Comparison of ENCODE assay signal across 1 cellular context in the genomic region with DNA sequence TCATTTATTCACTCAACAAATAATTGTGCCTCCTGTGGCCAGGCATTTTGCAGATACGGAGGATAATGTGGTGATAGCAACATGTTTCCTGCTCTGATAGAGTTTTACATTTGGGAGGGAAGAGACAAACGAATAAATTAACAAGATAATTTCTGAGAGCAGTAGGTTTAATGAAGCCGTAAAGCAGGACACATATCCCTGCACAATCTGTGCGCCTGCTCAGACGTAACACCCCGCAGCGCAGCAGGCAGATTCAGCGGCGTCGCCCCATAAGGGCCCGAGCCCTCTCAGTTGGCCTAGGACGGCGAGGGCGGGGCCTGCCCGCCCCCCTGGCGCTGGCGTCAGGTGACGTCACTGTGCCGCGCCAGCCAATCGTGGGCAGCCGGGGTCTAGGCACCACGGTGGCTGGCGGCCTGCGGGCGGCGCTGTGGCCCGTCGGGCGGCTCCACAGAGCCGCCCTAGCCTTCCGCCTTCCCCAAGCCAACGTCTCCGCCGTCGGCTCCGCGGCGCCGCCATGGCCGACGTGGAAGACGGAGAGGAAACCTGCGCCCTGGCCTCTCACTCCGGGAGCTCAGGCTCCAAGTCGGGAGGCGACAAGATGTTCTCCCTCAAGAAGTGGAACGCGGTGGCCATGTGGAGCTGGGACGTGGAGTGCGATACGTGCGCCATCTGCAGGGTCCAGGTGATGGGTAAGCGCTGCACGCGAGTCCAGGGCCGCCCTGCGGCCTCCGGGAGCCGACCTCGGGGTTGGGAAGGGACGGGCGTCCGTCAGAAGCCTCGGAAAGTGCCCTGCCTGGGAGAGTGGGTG.
TF ChIP-seq lines count a peak whose summit lies in the region.

A gene (plus strand): TSS at position 471 of the 808 bp plus-strand sequence. CDS start 44 bp downstream, at position 515.

TF ChIP-seq in HepG2, 621 proteins besides CTCF, POLR2A, EP300 and RAD21 (continued from another document and continues in another):
- TF ChIP-seq, protein P1, sequence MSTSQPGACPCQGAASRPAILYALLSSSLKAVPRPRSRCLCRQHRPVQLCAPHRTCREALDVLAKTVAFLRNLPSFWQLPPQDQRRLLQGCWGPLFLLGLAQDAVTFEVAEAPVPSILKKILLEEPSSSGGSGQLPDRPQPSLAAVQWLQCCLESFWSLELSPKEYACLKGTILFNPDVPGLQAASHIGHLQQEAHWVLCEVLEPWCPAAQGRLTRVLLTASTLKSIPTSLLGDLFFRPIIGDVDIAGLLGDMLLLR (CRISPR knock-in tag; IDR thresholded peaks at IDR 0.05): no peak
- TF ChIP-seq KLF13 (CRISPR knock-in tag; IDR thresholded peaks at IDR 0.05): no peak
- no peak for TF ChIP-seq HMG20B (CRISPR knock-in tag; conservative IDR thresholded peaks at IDR 0.05)
- no peak for TF ChIP-seq TRIM24 (CRISPR knock-in tag; IDR thresholded peaks at IDR 0.05)
- TF ChIP-seq, protein P2, sequence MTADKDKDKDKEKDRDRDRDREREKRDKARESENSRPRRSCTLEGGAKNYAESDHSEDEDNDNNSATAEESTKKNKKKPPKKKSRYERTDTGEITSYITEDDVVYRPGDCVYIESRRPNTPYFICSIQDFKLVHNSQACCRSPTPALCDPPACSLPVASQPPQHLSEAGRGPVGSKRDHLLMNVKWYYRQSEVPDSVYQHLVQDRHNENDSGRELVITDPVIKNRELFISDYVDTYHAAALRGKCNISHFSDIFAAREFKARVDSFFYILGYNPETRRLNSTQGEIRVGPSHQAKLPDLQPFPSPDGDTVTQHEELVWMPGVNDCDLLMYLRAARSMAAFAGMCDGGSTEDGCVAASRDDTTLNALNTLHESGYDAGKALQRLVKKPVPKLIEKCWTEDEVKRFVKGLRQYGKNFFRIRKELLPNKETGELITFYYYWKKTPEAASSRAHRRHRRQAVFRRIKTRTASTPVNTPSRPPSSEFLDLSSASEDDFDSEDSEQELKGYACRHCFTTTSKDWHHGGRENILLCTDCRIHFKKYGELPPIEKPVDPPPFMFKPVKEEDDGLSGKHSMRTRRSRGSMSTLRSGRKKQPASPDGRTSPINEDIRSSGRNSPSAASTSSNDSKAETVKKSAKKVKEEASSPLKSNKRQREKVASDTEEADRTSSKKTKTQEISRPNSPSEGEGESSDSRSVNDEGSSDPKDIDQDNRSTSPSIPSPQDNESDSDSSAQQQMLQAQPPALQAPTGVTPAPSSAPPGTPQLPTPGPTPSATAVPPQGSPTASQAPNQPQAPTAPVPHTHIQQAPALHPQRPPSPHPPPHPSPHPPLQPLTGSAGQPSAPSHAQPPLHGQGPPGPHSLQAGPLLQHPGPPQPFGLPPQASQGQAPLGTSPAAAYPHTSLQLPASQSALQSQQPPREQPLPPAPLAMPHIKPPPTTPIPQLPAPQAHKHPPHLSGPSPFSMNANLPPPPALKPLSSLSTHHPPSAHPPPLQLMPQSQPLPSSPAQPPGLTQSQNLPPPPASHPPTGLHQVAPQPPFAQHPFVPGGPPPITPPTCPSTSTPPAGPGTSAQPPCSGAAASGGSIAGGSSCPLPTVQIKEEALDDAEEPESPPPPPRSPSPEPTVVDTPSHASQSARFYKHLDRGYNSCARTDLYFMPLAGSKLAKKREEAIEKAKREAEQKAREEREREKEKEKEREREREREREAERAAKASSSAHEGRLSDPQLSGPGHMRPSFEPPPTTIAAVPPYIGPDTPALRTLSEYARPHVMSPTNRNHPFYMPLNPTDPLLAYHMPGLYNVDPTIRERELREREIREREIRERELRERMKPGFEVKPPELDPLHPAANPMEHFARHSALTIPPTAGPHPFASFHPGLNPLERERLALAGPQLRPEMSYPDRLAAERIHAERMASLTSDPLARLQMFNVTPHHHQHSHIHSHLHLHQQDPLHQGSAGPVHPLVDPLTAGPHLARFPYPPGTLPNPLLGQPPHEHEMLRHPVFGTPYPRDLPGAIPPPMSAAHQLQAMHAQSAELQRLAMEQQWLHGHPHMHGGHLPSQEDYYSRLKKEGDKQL (CRISPR knock-in tag; IDR thresholded peaks at IDR 0.05; ENCODE audit: low read depth): no peak
- TF ChIP-seq, protein P3, sequence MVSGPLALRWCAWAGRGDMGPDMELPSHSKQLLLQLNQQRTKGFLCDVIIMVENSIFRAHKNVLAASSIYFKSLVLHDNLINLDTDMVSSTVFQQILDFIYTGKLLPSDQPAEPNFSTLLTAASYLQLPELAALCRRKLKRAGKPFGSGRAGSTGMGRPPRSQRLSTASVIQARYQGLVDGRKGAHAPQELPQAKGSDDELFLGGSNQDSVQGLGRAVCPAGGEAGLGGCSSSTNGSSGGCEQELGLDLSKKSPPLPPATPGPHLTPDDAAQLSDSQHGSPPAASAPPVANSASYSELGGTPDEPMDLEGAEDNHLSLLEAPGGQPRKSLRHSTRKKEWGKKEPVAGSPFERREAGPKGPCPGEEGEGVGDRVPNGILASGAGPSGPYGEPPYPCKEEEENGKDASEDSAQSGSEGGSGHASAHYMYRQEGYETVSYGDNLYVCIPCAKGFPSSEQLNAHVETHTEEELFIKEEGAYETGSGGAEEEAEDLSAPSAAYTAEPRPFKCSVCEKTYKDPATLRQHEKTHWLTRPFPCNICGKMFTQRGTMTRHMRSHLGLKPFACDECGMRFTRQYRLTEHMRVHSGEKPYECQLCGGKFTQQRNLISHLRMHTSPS (CRISPR knock-in tag; IDR thresholded peaks at IDR 0.05; ENCODE audit: low read depth): 0 out of 2 replicates have a peak, but pooled peaks have one; percentile 36
- TF ChIP-seq SRSF9 (IDR thresholded peaks at IDR 0.05; ENCODE audit: borderline replicate concordance, insufficient read depth, low read depth, low read length, poor library complexity, severe bottlenecking): no peak
- peak; percentile 83; the same call in 1 of the 2 replicates for TF ChIP-seq MEIS2 (CRISPR knock-in tag; IDR thresholded peaks at IDR 0.05)
- TF ChIP-seq, protein P4, sequence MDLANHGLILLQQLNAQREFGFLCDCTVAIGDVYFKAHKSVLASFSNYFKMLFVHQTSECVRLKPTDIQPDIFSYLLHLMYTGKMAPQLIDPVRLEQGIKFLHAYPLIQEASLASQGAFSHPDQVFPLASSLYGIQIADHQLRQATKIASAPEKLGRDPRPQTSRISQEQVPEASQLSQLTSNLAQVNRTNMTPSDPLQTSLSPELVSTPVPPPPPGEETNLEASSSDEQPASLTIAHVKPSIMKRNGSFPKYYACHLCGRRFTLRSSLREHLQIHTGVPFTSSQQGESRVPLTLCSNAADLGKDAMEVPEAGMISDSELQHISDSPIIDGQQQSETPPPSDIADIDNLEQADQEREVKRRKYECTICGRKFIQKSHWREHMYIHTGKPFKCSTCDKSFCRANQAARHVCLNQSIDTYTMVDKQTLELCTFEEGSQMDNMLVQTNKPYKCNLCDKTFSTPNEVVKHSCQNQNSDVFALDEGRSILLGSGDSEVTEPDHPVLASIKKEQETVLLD (CRISPR knock-in tag; IDR thresholded peaks at IDR 0.05; ENCODE audit: low read depth): no peak
- TF ChIP-seq NONO (IDR thresholded peaks at IDR 0.05): no peak
- TF ChIP-seq NONO (CRISPR knock-in tag; conservative IDR thresholded peaks at IDR 0.05): peak; percentile 81; the same call in 1 of the 2 replicates
- TF ChIP-seq ZSCAN31 (CRISPR knock-in tag; IDR thresholded peaks at IDR 0.05; ENCODE audit: low read depth): peak; percentile 75
- no peak for TF ChIP-seq ZFP36 (IDR thresholded peaks at IDR 0.05; ENCODE audit: borderline replicate concordance, low read depth, low read length, partially characterized antibody)
- no peak; the same call in none of the 2 replicates for TF ChIP-seq PPARG (CRISPR knock-in tag; conservative IDR thresholded peaks at IDR 0.05)
- peak; percentile 33; the same call in 1 of the 2 replicates for TF ChIP-seq ZSCAN9 (CRISPR knock-in tag; IDR thresholded peaks at IDR 0.05; ENCODE audit: borderline replicate concordance)
- TF ChIP-seq ZNF224 (CRISPR knock-in tag; IDR thresholded peaks at IDR 0.05): peak; percentile 79; the same call in 1 of the 2 replicates
- peak; percentile 41; the same call in 1 of the 2 replicates for TF ChIP-seq ZNF790 (CRISPR knock-in tag; IDR thresholded peaks at IDR 0.05; ENCODE audit: borderline replicate concordance)
- TF ChIP-seq, protein P5, sequence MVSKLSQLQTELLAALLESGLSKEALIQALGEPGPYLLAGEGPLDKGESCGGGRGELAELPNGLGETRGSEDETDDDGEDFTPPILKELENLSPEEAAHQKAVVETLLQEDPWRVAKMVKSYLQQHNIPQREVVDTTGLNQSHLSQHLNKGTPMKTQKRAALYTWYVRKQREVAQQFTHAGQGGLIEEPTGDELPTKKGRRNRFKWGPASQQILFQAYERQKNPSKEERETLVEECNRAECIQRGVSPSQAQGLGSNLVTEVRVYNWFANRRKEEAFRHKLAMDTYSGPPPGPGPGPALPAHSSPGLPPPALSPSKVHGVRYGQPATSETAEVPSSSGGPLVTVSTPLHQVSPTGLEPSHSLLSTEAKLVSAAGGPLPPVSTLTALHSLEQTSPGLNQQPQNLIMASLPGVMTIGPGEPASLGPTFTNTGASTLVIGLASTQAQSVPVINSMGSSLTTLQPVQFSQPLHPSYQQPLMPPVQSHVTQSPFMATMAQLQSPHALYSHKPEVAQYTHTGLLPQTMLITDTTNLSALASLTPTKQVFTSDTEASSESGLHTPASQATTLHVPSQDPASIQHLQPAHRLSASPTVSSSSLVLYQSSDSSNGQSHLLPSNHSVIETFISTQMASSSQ (IDR thresholded peaks at IDR 0.05; ENCODE audit: low read depth): no peak
- TF ChIP-seq, protein P5 (CRISPR knock-in tag; IDR thresholded peaks at IDR 0.05; ENCODE audit: borderline replicate concordance): no peak; the same call in 1 of the 2 replicates
- no peak for TF ChIP-seq ZC3H4 (CRISPR knock-in tag; IDR thresholded peaks at IDR 0.05; ENCODE audit: borderline replicate concordance)
- TF ChIP-seq, protein P6, sequence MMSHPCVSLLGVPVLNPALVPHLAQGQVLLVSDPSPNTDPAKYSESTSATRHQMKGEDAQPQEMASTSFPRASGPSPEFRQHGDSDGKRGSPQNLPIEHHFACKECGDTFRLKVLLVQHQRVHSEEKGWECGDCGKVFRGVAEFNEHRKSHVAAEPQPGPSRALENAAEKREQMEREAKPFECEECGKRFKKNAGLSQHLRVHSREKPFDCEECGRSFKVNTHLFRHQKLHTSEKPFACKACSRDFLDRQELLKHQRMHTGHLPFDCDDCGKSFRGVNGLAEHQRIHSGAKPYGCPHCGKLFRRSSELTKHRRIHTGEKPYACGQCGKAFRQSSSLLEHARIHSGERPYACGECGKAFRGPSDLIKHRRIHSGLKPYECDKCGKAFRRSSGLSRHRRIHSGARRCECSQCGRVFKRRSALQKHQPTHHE (CRISPR knock-in tag; IDR thresholded peaks at IDR 0.05; ENCODE audit: borderline replicate concordance): peak; percentile 38; the same call in 1 of the 2 replicates
- TF ChIP-seq FOXK2 (IDR thresholded peaks at IDR 0.05): no peak
- TF ChIP-seq, protein P7, sequence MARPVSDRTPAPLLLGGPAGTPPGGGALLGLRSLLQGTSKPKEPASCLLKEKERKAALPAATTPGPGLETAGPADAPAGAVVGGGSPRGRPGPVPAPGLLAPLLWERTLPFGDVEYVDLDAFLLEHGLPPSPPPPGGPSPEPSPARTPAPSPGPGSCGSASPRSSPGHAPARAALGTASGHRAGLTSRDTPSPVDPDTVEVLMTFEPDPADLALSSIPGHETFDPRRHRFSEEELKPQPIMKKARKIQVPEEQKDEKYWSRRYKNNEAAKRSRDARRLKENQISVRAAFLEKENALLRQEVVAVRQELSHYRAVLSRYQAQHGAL (CRISPR knock-in tag; IDR thresholded peaks at IDR 0.05; ENCODE audit: not compliant biosample characterization): peak; percentile 12
- no peak for TF ChIP-seq PAF1 (CRISPR knock-in tag; IDR thresholded peaks at IDR 0.05)
- TF ChIP-seq SMAD9 (CRISPR knock-in tag; IDR thresholded peaks at IDR 0.05): no peak; the same call in 1 of the 2 replicates
- TF ChIP-seq KLF16 (CRISPR knock-in tag; IDR thresholded peaks at IDR 0.05): peak in 1 of 2 experiments; percentile 78; a peak in 2 of 4 replicates
- TF ChIP-seq ZNF292 (CRISPR knock-in tag; IDR thresholded peaks at IDR 0.05; ENCODE audit: borderline replicate concordance, low read depth): peak; percentile 69; the same call in 1 of the 2 replicates
- no peak for TF ChIP-seq ZNF282 (IDR thresholded peaks at IDR 0.05; ENCODE audit: partially characterized antibody)
- TF ChIP-seq, protein P8, sequence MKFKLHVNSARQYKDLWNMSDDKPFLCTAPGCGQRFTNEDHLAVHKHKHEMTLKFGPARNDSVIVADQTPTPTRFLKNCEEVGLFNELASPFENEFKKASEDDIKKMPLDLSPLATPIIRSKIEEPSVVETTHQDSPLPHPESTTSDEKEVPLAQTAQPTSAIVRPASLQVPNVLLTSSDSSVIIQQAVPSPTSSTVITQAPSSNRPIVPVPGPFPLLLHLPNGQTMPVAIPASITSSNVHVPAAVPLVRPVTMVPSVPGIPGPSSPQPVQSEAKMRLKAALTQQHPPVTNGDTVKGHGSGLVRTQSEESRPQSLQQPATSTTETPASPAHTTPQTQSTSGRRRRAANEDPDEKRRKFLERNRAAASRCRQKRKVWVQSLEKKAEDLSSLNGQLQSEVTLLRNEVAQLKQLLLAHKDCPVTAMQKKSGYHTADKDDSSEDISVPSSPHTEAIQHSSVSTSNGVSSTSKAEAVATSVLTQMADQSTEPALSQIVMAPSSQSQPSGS (CRISPR knock-in tag; IDR thresholded peaks at IDR 0.05): peak; percentile 82
- 0 out of 2 replicates have a peak, but pooled peaks have one; percentile 45 for TF ChIP-seq TOPORS (CRISPR knock-in tag; IDR thresholded peaks at IDR 0.05)
- peak; percentile 88 for TF ChIP-seq NFYC (CRISPR knock-in tag; IDR thresholded peaks at IDR 0.05)
- TF ChIP-seq TCF7L2 (IDR thresholded peaks at IDR 0.05; ENCODE audit: low read depth, low read length): no peak
- peak; percentile 97 for TF ChIP-seq ATF7 (IDR thresholded peaks at IDR 0.05)
- peak; percentile 89 for TF ChIP-seq ATF7 (CRISPR knock-in tag; IDR thresholded peaks at IDR 0.05)
- no peak for TF ChIP-seq ZNF572 (CRISPR knock-in tag; IDR thresholded peaks at IDR 0.05)
- TF ChIP-seq WIZ (CRISPR knock-in tag; IDR thresholded peaks at IDR 0.05): no peak
- TF ChIP-seq, protein P9, sequence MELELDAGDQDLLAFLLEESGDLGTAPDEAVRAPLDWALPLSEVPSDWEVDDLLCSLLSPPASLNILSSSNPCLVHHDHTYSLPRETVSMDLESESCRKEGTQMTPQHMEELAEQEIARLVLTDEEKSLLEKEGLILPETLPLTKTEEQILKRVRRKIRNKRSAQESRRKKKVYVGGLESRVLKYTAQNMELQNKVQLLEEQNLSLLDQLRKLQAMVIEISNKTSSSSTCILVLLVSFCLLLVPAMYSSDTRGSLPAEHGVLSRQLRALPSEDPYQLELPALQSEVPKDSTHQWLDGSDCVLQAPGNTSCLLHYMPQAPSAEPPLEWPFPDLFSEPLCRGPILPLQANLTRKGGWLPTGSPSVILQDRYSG (CRISPR knock-in tag; IDR thresholded peaks at IDR 0.05): 0 out of 2 replicates have a peak, but pooled peaks have one; percentile 78
- TF ChIP-seq FOXJ3 (CRISPR knock-in tag; IDR thresholded peaks at IDR 0.05; ENCODE audit: borderline replicate concordance): no peak
- TF ChIP-seq MATR3 (CRISPR knock-in tag; IDR thresholded peaks at IDR 0.05): no peak
- TF ChIP-seq NCOA5 (CRISPR knock-in tag; IDR thresholded peaks at IDR 0.05): no peak
